In genomic region chr14:106586098-106586704, GRCh38 we compare ENCODE assay signal across 8 cellular contexts.
DNase-seq lines count a peak whose midpoint lies in the region; ATAC-seq and TF ChIP-seq lines count a peak whose summit lies in the region.

No MANE protein-coding gene starts in this region.

- peaks cover 40% of the 10 kb centered on the region for H3K27me3 Mint-ChIP-seq in Calu3 (ENCODE audit: unreplicated experiment)
- peaks cover 30% of the 10 kb centered on the region for H3K27me3 Mint-ChIP-seq in activated naive CD8-positive, alpha-beta T cell treated with anti-CD3 and anti-CD28 coated beads, Interleukin-2, amount 10 ng/mL, durations not matched to agents 7 days and 5 days
- peaks cover 7% of the 10 kb centered on the region for H3K27me3 Mint-ChIP-seq in neural progenitor cell (ENCODE audit: insufficient read depth, low read depth)

- BruUV-seq in Calu3 (replicated peaks; lab: Mats Ljungman, UMichigan): no TSS peak

- POLR2A ChIA-PET in activated naive CD8-positive, alpha-beta T cell treated with anti-CD3 and anti-CD28 coated beads, Interleukin-2, amount 10 ng/mL, durations not matched to agents 7 days and 5 days (lab: Charles Lee): no interaction called here

- H3K4me3 Mint-ChIP-seq in Calu3 (ENCODE audit: low read depth, unreplicated experiment) (no peak overlapping the region), neural progenitor cell (no peak overlapping the region)
- H3K4me3 Mint-ChIP-seq in activated naive CD8-positive, alpha-beta T cell treated with anti-CD3 and anti-CD28 coated beads, Interleukin-2, amount 10 ng/mL, durations not matched to agents 7 days and 5 days: no peak overlapping the region

- H3K9ac ChIP-seq in SU-DHL-6 (ENCODE audit: low read length) (no peak overlapping the region), neural progenitor cell (no peak overlapping the region)

- H3K27me3 ChIP-seq in SU-DHL-6 (ENCODE audit: low read length): no peaks in the 10 kb centered on the region
- H3K27me3 ChIP-seq in neural progenitor cell: no peaks in the 10 kb centered on the region

- intact Hi-C loops in Calu3 (cut with micrococcal nuclease; ENCODE audit: unreplicated experiment): no loop called here

- H3K27ac ChIP-seq in SU-DHL-6 (ENCODE audit: low read depth, low read length) (no peak overlapping the region), neural progenitor cell (no peak overlapping the region)

- H3K4me1 Mint-ChIP-seq in Calu3 (ENCODE audit: low read depth, unreplicated experiment) (no peaks in the 10 kb centered on the region), neural progenitor cell (no peaks in the 10 kb centered on the region)
- peaks cover 6% of the 10 kb centered on the region for H3K4me1 Mint-ChIP-seq in activated naive CD8-positive, alpha-beta T cell treated with anti-CD3 and anti-CD28 coated beads, Interleukin-2, amount 10 ng/mL, durations not matched to agents 7 days and 5 days

- H4K20me1 ChIP-seq in SU-DHL-6 (ENCODE audit: low read depth, low read length) (no peaks in the 10 kb centered on the region), neural progenitor cell (ENCODE audit: low read depth) (no peaks in the 10 kb centered on the region)

- H3K4me2 ChIP-seq in SU-DHL-6 (ENCODE audit: low read depth, low read length, poor library complexity, severe bottlenecking): no peak overlapping the region
- H3K4me2 ChIP-seq in neural progenitor cell: no peak overlapping the region

- peak; percentile 54 for DNase-seq in Calu3
- DNase-seq in activated naive CD8-positive, alpha-beta T cell treated with anti-CD3 and anti-CD28 coated beads, Interleukin-2, amount 10 ng/mL, durations not matched to agents 7 days and 5 days: peak; percentile 73
- DNase-seq in stimulated activated CD4-positive, alpha-beta T cell treated with anti-CD3 and anti-CD28 coated beads, Interleukin-4, amount 100 ng/mL, for 24 hours: peak; percentile 68
- no peak for DNase-seq in kidney glomerular epithelial cell (lab: John Stamatoyannopoulos, UW)
- DNase-seq in T1000 (lab: John Stamatoyannopoulos, UW): no peak
- DNase-seq in neural progenitor cell (ENCODE audit: low spot score): no peak

- no peaks in the 10 kb centered on the region for H3F3A ChIP-seq in SU-DHL-6 (ENCODE audit: insufficient read depth)
- H3F3A ChIP-seq in neural progenitor cell (ENCODE audit: low read depth): no peaks in the 10 kb centered on the region

- CTCF ChIA-PET in Calu3 (lab: Charles Lee): no interaction called here

- H3K27ac Mint-ChIP-seq in Calu3 (ENCODE audit: unreplicated experiment): no peak overlapping the region
- H3K27ac Mint-ChIP-seq in activated naive CD8-positive, alpha-beta T cell treated with anti-CD3 and anti-CD28 coated beads, Interleukin-2, amount 10 ng/mL, durations not matched to agents 7 days and 5 days: no peak overlapping the region
- H3K27ac Mint-ChIP-seq in neural progenitor cell: no peak overlapping the region

- no peaks in the 10 kb centered on the region for H3K79me2 ChIP-seq in SU-DHL-6 (ENCODE audit: insufficient read depth, low read length)
- H3K79me2 ChIP-seq in neural progenitor cell (ENCODE audit: low read depth): no peaks in the 10 kb centered on the region

- peak; percentile 58 for ATAC-seq in HG03342 (IDR thresholded peaks at IDR 0.05; ENCODE audit: unreplicated experiment)
- peak; percentile 87 for ATAC-seq in activated naive CD8-positive, alpha-beta T cell treated with anti-CD3 and anti-CD28 coated beads, Interleukin-2, amount 10 ng/mL, durations not matched to agents 7 days and 5 days (ENCODE audit: low read depth)

- H2AFZ ChIP-seq in SU-DHL-6 (ENCODE audit: low read depth, low read length, severe bottlenecking) (no peak overlapping the region), neural progenitor cell (replicated peaks) (no peak overlapping the region)

- no peaks in the 10 kb centered on the region for H3K9me3 ChIP-seq in SU-DHL-6 (ENCODE audit: insufficient read depth, low read length)
- H3K9me3 ChIP-seq in neural progenitor cell (ENCODE audit: low read depth): peaks cover 14% of the 10 kb centered on the region

- no peaks in the 10 kb centered on the region for H3K36me3 ChIP-seq in SU-DHL-6 (ENCODE audit: low read length)
- H3K36me3 ChIP-seq in neural progenitor cell: no peaks in the 10 kb centered on the region

- no peaks in the 10 kb centered on the region for H3K4me1 ChIP-seq in neural progenitor cell

- no peaks in the 10 kb centered on the region for H3K36me3 Mint-ChIP-seq in Calu3 (ENCODE audit: insufficient read depth, unreplicated experiment)
- no peaks in the 10 kb centered on the region for H3K36me3 Mint-ChIP-seq in activated naive CD8-positive, alpha-beta T cell treated with anti-CD3 and anti-CD28 coated beads, Interleukin-2, amount 10 ng/mL, durations not matched to agents 7 days and 5 days
- H3K36me3 Mint-ChIP-seq in neural progenitor cell: no peaks in the 10 kb centered on the region

- TF ChIP-seq CTCF in Calu3 (IDR thresholded peaks at IDR 0.05; ENCODE audit: unreplicated experiment) (no peak), SU-DHL-6 (IDR thresholded peaks at IDR 0.05; ENCODE audit: insufficient read depth, low read length, poor library complexity, severe bottlenecking) (peak; percentile 99), neural progenitor cell (IDR thresholded peaks at IDR 0.05) (no peak)

- no peak overlapping the region for H3K4me3 ChIP-seq in SU-DHL-6 (ENCODE audit: insufficient read depth, low read length, poor library complexity, severe bottlenecking)
- H3K4me3 ChIP-seq in neural progenitor cell: no peak overlapping the region

- no peaks in the 10 kb centered on the region for H3K9me2 ChIP-seq in SU-DHL-6 (replicated peaks; ENCODE audit: insufficient read depth, low read length)

- no peaks in the 10 kb centered on the region for H3K9me3 Mint-ChIP-seq in Calu3 (ENCODE audit: low read depth, unreplicated experiment)
- H3K9me3 Mint-ChIP-seq in activated naive CD8-positive, alpha-beta T cell treated with anti-CD3 and anti-CD28 coated beads, Interleukin-2, amount 10 ng/mL, durations not matched to agents 7 days and 5 days: no peaks in the 10 kb centered on the region
- H3K9me3 Mint-ChIP-seq in neural progenitor cell: peaks cover 59% of the 10 kb centered on the region

Comparison
In these comparisons a context has a peak if more than half of its experiments do, and no peak if none do; other contexts are left out.
1. DNase-seq: peak in Calu3 (single experiment), activated naive CD8-positive, alpha-beta T cell treated with anti-CD3 and anti-CD28 coated beads, Interleukin-2, amount 10 ng/mL, durations not matched to agents 7 days and 5 days (single experiment) and stimulated activated CD4-positive, alpha-beta T cell treated with anti-CD3 and anti-CD28 coated beads, Interleukin-4, amount 100 ng/mL, for 24 hours (single experiment); none in kidney glomerular epithelial cell (single experiment), T1000 (single experiment) and neural progenitor cell (single experiment).